In genomic region chr4:110184124-110184790, GRCh38 we compare ENCODE assay signal across 8 cellular contexts. TPM values are rescaled to one million over a fixed set of nuclear protein-coding genes. Genes with fewer than 3 reads are reported as not detected.
DNase-seq lines count a peak whose midpoint lies in the region; ATAC-seq, FAIRE-seq and TF ChIP-seq lines count a peak whose summit lies in the region.
"Had no signal": no experiment of that assay in that cellular context is flagged by ENCODE, and none has a peak within 500 bp of the region (broad histone marks: within the 10 kb centered on the region; RNA-seq: fewer than 3 reads in every experiment).

No MANE protein-coding gene starts in this region.

- peaks cover 7% of the 10 kb centered on the region for H3K4me1 Mint-ChIP-seq in progenitor cell of endocrine pancreas (ENCODE audit: low read depth)

- no peak for TF ChIP-seq CTCF in neural cell (IDR thresholded peaks at IDR 0.05; ENCODE audit: poor library complexity, severe bottlenecking)
- TF ChIP-seq CTCF in progenitor cell of endocrine pancreas (IDR thresholded peaks at IDR 0.05; ENCODE audit: unreplicated experiment): no peak

- H3K4me3 Mint-ChIP-seq in progenitor cell of endocrine pancreas (ENCODE audit: low read depth): no peak overlapping the region
- H3K4me3 Mint-ChIP-seq: activated naive CD8-positive, alpha-beta T cell treated with anti-CD3 and anti-CD28 coated beads, Interleukin-2, amount 10 ng/mL, durations not matched to agents 7 days and 5 days had no signal

- peak; percentile 55; the same call in 1 of the 2 replicates for TF ChIP-seq EP300 in Ishikawa (IDR thresholded peaks at IDR 0.05; ENCODE audit: borderline replicate concordance)
- no peak for TF ChIP-seq EP300 in neural cell (conservative IDR thresholded peaks at IDR 0.05; ENCODE audit: poor library complexity, severe bottlenecking)

- 58 to 69% (median 60%) methylated on average over 4 of the region's 4 CpGs for WGBS in small intestine, 3 donors

- no peak for TF ChIP-seq RAD21 in Ishikawa (IDR thresholded peaks at IDR 0.05; ENCODE audit: low read depth)
- TF ChIP-seq RAD21 in neural cell (conservative IDR thresholded peaks at IDR 0.05): no peak

- no peak for FAIRE-seq in small intestine (lab: Jason Lieb, UNC)

- H3K4me1 ChIP-seq in small intestine (ENCODE audit: control insufficient read depth in 2 of 2, insufficient read depth in 1 of 2, low read depth in 1 of 2, low read length in 1 of 2): no peaks in the 10 kb centered on the region

- peak; percentile 32 for ATAC-seq in GM18870 (IDR thresholded peaks at IDR 0.05; ENCODE audit: unreplicated experiment)
- ATAC-seq in GM19035 (IDR thresholded peaks at IDR 0.05; ENCODE audit: unreplicated experiment): no peak

- no peak overlapping the region for H2AFZ ChIP-seq in neural cell (ENCODE audit: low read depth, low read length)

- H4K20me1 ChIP-seq in neural cell (ENCODE audit: insufficient read depth): no peaks in the 10 kb centered on the region

- peaks cover 4% of the 10 kb centered on the region for H3K36me3 Mint-ChIP-seq in progenitor cell of endocrine pancreas (ENCODE audit: insufficient read depth)

- H3K9me2 ChIP-seq in neural cell (ENCODE audit: insufficient read depth, low read length): no peaks in the 10 kb centered on the region

- peak overlapping the region; percentile 63 for H3K27ac ChIP-seq in neural cell (ENCODE audit: low read length)
- H3K27ac ChIP-seq in small intestine (ENCODE audit: low read depth in 1 of 2, low read length in 1 of 2): no peak overlapping the region

- H3K9me3 ChIP-seq in neural cell (ENCODE audit: low read length) (no peaks in the 10 kb centered on the region), small intestine (ENCODE audit: control insufficient read depth, low read depth) (no peaks in the 10 kb centered on the region)

- DNase-seq in astrocyte of the hippocampus (ENCODE audit: low read depth, low spot score) (peak; percentile 30), progenitor cell of endocrine pancreas (ENCODE audit: low spot score, unreplicated experiment) (no peak), small intestine (no peak)
- DNase-seq: activated naive CD8-positive, alpha-beta T cell treated with anti-CD3 and anti-CD28 coated beads, Interleukin-2, amount 10 ng/mL, durations not matched to agents 7 days and 5 days had no signal

- H3K27me3 Mint-ChIP-seq in progenitor cell of endocrine pancreas: no peaks in the 10 kb centered on the region
- H3K27me3 Mint-ChIP-seq: activated naive CD8-positive, alpha-beta T cell treated with anti-CD3 and anti-CD28 coated beads, Interleukin-2, amount 10 ng/mL, durations not matched to agents 7 days and 5 days had no signal

- H3K9me3 Mint-ChIP-seq in progenitor cell of endocrine pancreas (ENCODE audit: low read depth): no peaks in the 10 kb centered on the region
- H3K9me3 Mint-ChIP-seq: activated naive CD8-positive, alpha-beta T cell treated with anti-CD3 and anti-CD28 coated beads, Interleukin-2, amount 10 ng/mL, durations not matched to agents 7 days and 5 days had no signal

- no peaks in the 10 kb centered on the region for H3K27me3 ChIP-seq in neural cell (ENCODE audit: insufficient read depth, low read depth, low read length)
- H3K27me3 ChIP-seq in small intestine (ENCODE audit: control insufficient read depth in 2 of 2, insufficient read depth in 2 of 2, low read length in 2 of 2): no peaks in the 10 kb centered on the region

- no peak overlapping the region for H3K27ac Mint-ChIP-seq in progenitor cell of endocrine pancreas
- H3K27ac Mint-ChIP-seq: activated naive CD8-positive, alpha-beta T cell treated with anti-CD3 and anti-CD28 coated beads, Interleukin-2, amount 10 ng/mL, durations not matched to agents 7 days and 5 days had no signal

- H3K79me2 ChIP-seq in neural cell (replicated peaks; ENCODE audit: insufficient read depth, low read length): peaks cover 78% of the 10 kb centered on the region

- peaks cover 3% of the 10 kb centered on the region for H3F3A ChIP-seq in neural cell (ENCODE audit: insufficient read depth, low read length, poor library complexity, severe bottlenecking)

- H3K4me3 ChIP-seq in neural cell (ENCODE audit: low read length): peak overlapping the region; percentile 51
- H3K4me3 ChIP-seq in small intestine (ENCODE audit: low read depth in 1 of 2, low read length in 2 of 2): no peak overlapping the region

- H3K9ac ChIP-seq in neural cell (ENCODE audit: low read length): peak overlapping the region; percentile 36

- H3K36me3 ChIP-seq in neural cell (ENCODE audit: insufficient read depth, low read length) (peaks cover 5% of the 10 kb centered on the region), small intestine (ENCODE audit: control insufficient read depth in 2 of 2, insufficient read depth in 2 of 2, low read length in 2 of 2) (no peaks in the 10 kb centered on the region)

- peak overlapping the region; percentile 22 for H3K4me2 ChIP-seq in neural cell (ENCODE audit: low read length)

TF ChIP-seq in Ishikawa, 13 proteins besides CTCF, POLR2A, EP300 and RAD21:
- TF ChIP-seq MAX (IDR thresholded peaks at IDR 0.05) (no peak), EGR1 (IDR thresholded peaks at IDR 0.05) (no peak), NFIC (IDR thresholded peaks at IDR 0.05) (peak; percentile 66)

TF ChIP-seq in neural cell, 6 proteins besides CTCF, POLR2A, EP300 and RAD21:
- TF ChIP-seq REST (IDR thresholded peaks at IDR 0.05; ENCODE audit: borderline replicate concordance) (no peak), POLR2AphosphoS5 (IDR thresholded peaks at IDR 0.05) (no peak), SMC3 (conservative IDR thresholded peaks at IDR 0.05; ENCODE audit: poor library complexity) (no peak), EZH2 (IDR thresholded peaks at IDR 0.05; ENCODE audit: borderline replicate concordance, insufficient read depth, low read length, poor library complexity, severe bottlenecking) (no peak), MXI1 (conservative IDR thresholded peaks at IDR 0.05; ENCODE audit: poor library complexity, severe bottlenecking) (no peak), TAF1 (IDR thresholded peaks at IDR 0.05; ENCODE audit: low read depth) (no peak)

RNA-seq across cellular contexts. Expression of gene ELOVL6, which starts 14.2 kb away (rescaled TPM):
- 17.5 and 21.3 TPM in 2 replicates for polyA plus RNA-seq in neural cell
- polyA minus RNA-seq in neural cell: 48.5 and 70.5 TPM in 2 replicates
- total RNA-seq in progenitor cell of endocrine pancreas: 34.3 and 38.6 TPM in 2 replicates
- 10 to 100 TPM in 1 of 3 donors, 1 to 10 TPM in 2; 2.7 to 19.1 (median 2.9) TPM for polyA plus RNA-seq in small intestine
